1 cellular context compared by ENCODE assay signal in genomic region chr5:112163435-112163834, GRCh38.
TF ChIP-seq lines count a peak whose summit lies in the region.

No MANE protein-coding gene starts in this region.

TF ChIP-seq in HepG2, 621 proteins besides CTCF, POLR2A, EP300 and RAD21:
- TF ChIP-seq TRAFD1 (CRISPR knock-in tag; IDR thresholded peaks at IDR 0.05; ENCODE audit: borderline replicate concordance) (no peak), STAG1 (CRISPR knock-in tag; IDR thresholded peaks at IDR 0.05) (no peak), ZNF446 (CRISPR knock-in tag; IDR thresholded peaks at IDR 0.05) (no peak), ZFP36L2 (CRISPR knock-in tag; IDR thresholded peaks at IDR 0.05) (no peak), ZNF530 (CRISPR knock-in tag; IDR thresholded peaks at IDR 0.05; ENCODE audit: low read depth) (no peak), MED8 (CRISPR knock-in tag; IDR thresholded peaks at IDR 0.05; ENCODE audit: insufficient replicate concordance) (no peak)
